33 cellular contexts compared by ENCODE assay signal in the genomic region with DNA sequence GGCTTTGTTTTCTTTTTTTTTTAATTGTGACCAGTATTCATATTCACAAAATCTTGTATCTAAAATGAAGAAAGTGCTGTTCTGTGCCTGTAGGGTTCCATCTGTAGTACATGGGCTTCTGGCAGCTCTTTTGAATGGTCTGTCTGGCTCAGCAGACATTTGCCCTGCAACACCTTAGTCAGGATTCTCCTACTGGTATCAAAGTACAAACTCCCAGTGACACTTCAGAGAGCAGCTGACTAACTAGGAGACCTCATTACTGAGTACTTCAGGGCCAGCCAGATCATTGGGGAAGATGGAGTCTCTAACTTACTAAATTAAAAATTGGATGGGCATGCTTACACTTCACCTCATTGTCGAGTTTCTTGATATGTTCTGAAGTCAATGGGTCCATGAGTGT. TPM values are rescaled to one million over a fixed set of nuclear protein-coding genes. Genes with fewer than 3 reads are reported as not detected.
DNase-seq lines count a peak whose midpoint lies in the region; ATAC-seq and TF ChIP-seq lines count a peak whose summit lies in the region.
"Had no signal": no experiment of that assay in that cellular context is flagged by ENCODE, and none has a peak within 500 bp of the region (broad histone marks: within the 10 kb centered on the region; RNA-seq: fewer than 3 reads in every experiment).

No MANE protein-coding gene starts in this region.

- H3K27ac ChIP-seq in vagina = peak overlapping the region; percentile 3
- H3K27ac ChIP-seq: A549, testis had no signal

- H3K36me3 ChIP-seq in mucosa of descending colon (ENCODE audit: low read depth) = no peaks in the 10 kb centered on the region
- no peaks in the 10 kb centered on the region for H3K36me3 ChIP-seq in vagina
- H3K36me3 ChIP-seq: uterus had no signal

- no peaks in the 10 kb centered on the region for H3K9me3 ChIP-seq in mucosa of descending colon
- no peaks in the 10 kb centered on the region for H3K9me3 ChIP-seq in vagina
- H3K9me3 ChIP-seq: A549, testis, uterus had no signal

- H3K4me1 ChIP-seq in mucosa of descending colon (ENCODE audit: low read depth) (no peaks in the 10 kb centered on the region), vagina (peaks cover 33% of the 10 kb centered on the region)
- H3K4me1 ChIP-seq: A549, uterus had no signal

- H3K4me1 Mint-ChIP-seq in dendritic cell treated with granulocyte-macrophage colony-stimulating factor and Interleukin-4, amounts not matched to agents 40 ng/mL and 50 ng/mL, for 4 days (ENCODE audit: low read depth) = peaks cover 55% of the 10 kb centered on the region
- H3K4me1 Mint-ChIP-seq: natural killer cell had no signal

- no peak for DNase-seq in Right ventricle myocardium superior
- DNase-seq in left ventricle myocardium superior = no peak
- no peak for DNase-seq in mucosa of descending colon
- DNase-seq in vagina (ENCODE audit: extremely low spot score in 2 of 2) = no peak
- no peak for DNase-seq in effector CD8-positive, alpha-beta T cell (lab: John Stamatoyannopoulos, UW)
- DNase-seq in inferior parietal cortex (ENCODE audit: extremely low spot score) = no peak
- no peak for DNase-seq in G401 (ENCODE audit: low spot score)
- DNase-seq: activated CD4-positive, alpha-beta T cell treated with anti-CD3 and anti-CD28 coated beads, Interleukin-2, amount 50 U/mL, for 1 hour; DMS79; effector memory CD8-positive, alpha-beta T cell; foreskin melanocyte; H9; natural killer cell; NCI-H1105; NCI-H2029; NCI-H526; NK-92 treated with Interleukin-12 subunit alpha and Interleukin-12 subunit beta, amount 100 ng/mL, for 24 hours; occipital lobe; retina; SHP77 treated with DMSO at 0.1 percent for 48 hours; stimulated activated CD4-positive, alpha-beta T cell treated with anti-CD3 and anti-CD28 coated beads, Interleukin-4, amount 100 ng/mL, for 4 hours; stimulated activated naive B cell treated with anti-CD40 and anti-IgM and Interleukin-4, amounts not matched to agents 10 μg/mL and 1 μg/mL and 100 μg/mL, for 72 hours; SW 1271; T1000; uterus had no signal

- H3K27me3 Mint-ChIP-seq in dendritic cell treated with granulocyte-macrophage colony-stimulating factor and Interleukin-4, amounts not matched to agents 40 ng/mL and 50 ng/mL, for 4 days = peaks cover 2% of the 10 kb centered on the region

- no peak overlapping the region for H3K4me3 Mint-ChIP-seq in dendritic cell treated with granulocyte-macrophage colony-stimulating factor and Interleukin-4, amounts not matched to agents 40 ng/mL and 50 ng/mL, for 4 days
- H3K4me3 Mint-ChIP-seq: activated naive CD4-positive, alpha-beta T cell treated with anti-CD3 and anti-CD28 coated beads for 36 hours; brain; effector memory CD8-positive, alpha-beta T cell; H9; natural killer cell; stimulated activated naive B cell treated with anti-CD40 and anti-IgM and Interleukin-4, amounts not matched to agents 10 μg/mL and 1 μg/mL and 100 μg/mL, for 72 hours had no signal

- H3K27me3 ChIP-seq in vagina = no peaks in the 10 kb centered on the region
- H3K27me3 ChIP-seq: testis, uterus had no signal

- in situ Hi-C loops in G401 (cut with HindIII; ENCODE audit: low sequenced_read_pairs) = no loop called here

- no peak for TF ChIP-seq CTCF in mucosa of descending colon (IDR thresholded peaks at IDR 0.05)
- TF ChIP-seq CTCF in vagina (IDR thresholded peaks at IDR 0.05) = no peak

- no peaks in the 10 kb centered on the region for H3K9me3 Mint-ChIP-seq in dendritic cell treated with granulocyte-macrophage colony-stimulating factor and Interleukin-4, amounts not matched to agents 40 ng/mL and 50 ng/mL, for 4 days
- H3K9me3 Mint-ChIP-seq: activated naive CD4-positive, alpha-beta T cell treated with anti-CD3 and anti-CD28 coated beads for 36 hours; brain; effector memory CD8-positive, alpha-beta T cell; H9; natural killer cell; stimulated activated naive B cell treated with anti-CD40 and anti-IgM and Interleukin-4, amounts not matched to agents 10 μg/mL and 1 μg/mL and 100 μg/mL, for 72 hours had no signal

- no peaks in the 10 kb centered on the region for H3K36me3 Mint-ChIP-seq in dendritic cell treated with granulocyte-macrophage colony-stimulating factor and Interleukin-4, amounts not matched to agents 40 ng/mL and 50 ng/mL, for 4 days (ENCODE audit: low read depth)
- H3K36me3 Mint-ChIP-seq: natural killer cell; stimulated activated naive B cell treated with anti-CD40 and anti-IgM and Interleukin-4, amounts not matched to agents 10 μg/mL and 1 μg/mL and 100 μg/mL, for 72 hours had no signal

- peak overlapping the region; percentile 86 for H3K27ac Mint-ChIP-seq in dendritic cell treated with granulocyte-macrophage colony-stimulating factor and Interleukin-4, amounts not matched to agents 40 ng/mL and 50 ng/mL, for 4 days
- H3K27ac Mint-ChIP-seq: activated naive CD4-positive, alpha-beta T cell treated with anti-CD3 and anti-CD28 coated beads for 36 hours; effector memory CD8-positive, alpha-beta T cell; H9; natural killer cell; stimulated activated naive B cell treated with anti-CD40 and anti-IgM and Interleukin-4, amounts not matched to agents 10 μg/mL and 1 μg/mL and 100 μg/mL, for 72 hours had no signal

- intact Hi-C loops in Right ventricle myocardium superior (cut with DNase I) (loop anchor here (5.0 kb wide), 1 partner anchor 51 kb away; a partner anchor contains a TSS), left ventricle myocardium superior (cut with micrococcal nuclease) (no loop called here), mucosa of descending colon (cut with DNase I, micrococcal nuclease) (no loop called here), vagina (cut with DNase I) (no loop called here)
- intact Hi-C loops in dendritic cell treated with granulocyte-macrophage colony-stimulating factor and Interleukin-4, amounts not matched to agents 40 ng/mL and 50 ng/mL, for 4 days (cut with micrococcal nuclease) = loop anchor here (2.0 kb wide), 2 partner anchors 44 to 52 kb away; a partner anchor contains a TSS

- TF ChIP-seq POLR2A in vagina (IDR thresholded peaks at IDR 0.05) = no peak

- no peak overlapping the region for H3K4me3 ChIP-seq in mucosa of descending colon
- H3K4me3 ChIP-seq in vagina = no peak overlapping the region
- H3K4me3 ChIP-seq: A549, K562, testis, uterus had no signal

- ATAC-seq in Right ventricle myocardium superior (ENCODE audit: poor library complexity) = peak; percentile 21
- ATAC-seq in left ventricle myocardium superior = no peak
- ATAC-seq in mucosa of descending colon = peak; percentile 42
- ATAC-seq: A549; effector memory CD8-positive, alpha-beta T cell; esophagus mucosa; K562; natural killer cell; Panc1 had no signal

RNA-seq across cellular contexts. Expression of a gene that starts 39.7 kb away (rescaled TPM):
- total RNA-seq in Right ventricle myocardium superior (1.0 TPM), left ventricle myocardium superior (1.0 TPM), mucosa of descending colon (1 to 10 TPM in 2 of 3 donors, under 1 TPM in 1; 0.41 to 2.0 (median 1.9) TPM), vagina (126 TPM)
- 0.14 and 0.98 TPM in 2 replicates for total RNA-seq in G401 (2014; rRNA removed; shearing (Covaris generic))

RNA-seq across cellular contexts. Expression of a gene that starts 52.1 kb away (rescaled TPM):
- total RNA-seq in Right ventricle myocardium superior = 24.4 TPM
- total RNA-seq in left ventricle myocardium superior = 25.8 TPM
- 10 to 100 TPM in 2 of 3 donors, 1 to 10 TPM in 1; 5.9 to 34.7 (median 11.9) TPM for total RNA-seq in mucosa of descending colon
- 30.4 TPM for total RNA-seq in vagina
- 4.4 and 6.9 TPM in 2 replicates for total RNA-seq in G401 (2014; rRNA removed; shearing (Covaris generic))

Comparison
In these comparisons a context has a peak if more than half of its experiments do, and no peak if none do; other contexts are left out.
1. intact Hi-C loops: an anchor here in Right ventricle myocardium superior (5.0 kb wide) and dendritic cell treated with granulocyte-macrophage colony-stimulating factor and Interleukin-4, amounts not matched to agents 40 ng/mL and 50 ng/mL, for 4 days (2.0 kb wide); none called in left ventricle myocardium superior, mucosa of descending colon and vagina.
2. RNA of a gene that starts 39.7 kb away (total RNA-seq): 126 TPM in vagina (single experiment); 0.41 to 2.0 TPM in mucosa of descending colon, 1.0 TPM in left ventricle myocardium superior (single experiment), 1.0 TPM in Right ventricle myocardium superior (single experiment) and 0.14 to 0.98 TPM in G401; every median in the first group is over 10 times any median in the second.